Comparison of ENCODE assay signal across 1 cellular context in genomic region chr4:158811704-158812103, GRCh38.
TF ChIP-seq lines count a peak whose summit lies in the region.

No MANE protein-coding gene starts in this region.

TF ChIP-seq in HepG2, 621 proteins besides CTCF, POLR2A, EP300 and RAD21 (continued from another document and continues in another):
- 0 out of 2 replicates have a peak, but pooled peaks have one; percentile 30 for TF ChIP-seq ARID5B (CRISPR knock-in tag; IDR thresholded peaks at IDR 0.05)
- peak; percentile 67 for TF ChIP-seq ZBTB33 (CRISPR knock-in tag; IDR thresholded peaks at IDR 0.05)
- TF ChIP-seq THAP11 (CRISPR knock-in tag; IDR thresholded peaks at IDR 0.05), result no peak
- TF ChIP-seq ZBTB38 (CRISPR knock-in tag; IDR thresholded peaks at IDR 0.05), result peak; percentile 68; the same call in 1 of the 2 replicates
- TF ChIP-seq U2AF2 (IDR thresholded peaks at IDR 0.05; ENCODE audit: low read depth, low read length), result no peak
- TF ChIP-seq GABPB1 (CRISPR knock-in tag; IDR thresholded peaks at IDR 0.05), result no peak
- TF ChIP-seq ZNF569 (CRISPR knock-in tag; IDR thresholded peaks at IDR 0.05; ENCODE audit: borderline replicate concordance), result no peak
- no peak for TF ChIP-seq GABPA (IDR thresholded peaks at IDR 0.05; ENCODE audit: low read depth, low read length)
- peak; percentile 31; the same call in 1 of the 2 replicates for TF ChIP-seq GABPA (CRISPR knock-in tag; IDR thresholded peaks at IDR 0.05; ENCODE audit: low read depth)
- TF ChIP-seq ZZZ3 (CRISPR knock-in tag; IDR thresholded peaks at IDR 0.05; ENCODE audit: borderline replicate concordance), result no peak
- TF ChIP-seq TCF12 (IDR thresholded peaks at IDR 0.05), result no peak
- TF ChIP-seq TCF12 (CRISPR knock-in tag; IDR thresholded peaks at IDR 0.05), result no peak
- 0 out of 2 replicates have a peak, but pooled peaks have one; percentile 33 for TF ChIP-seq ZBTB4 (CRISPR knock-in tag; IDR thresholded peaks at IDR 0.05; ENCODE audit: borderline replicate concordance)
- no peak for TF ChIP-seq PRDM4 (CRISPR knock-in tag; IDR thresholded peaks at IDR 0.05; ENCODE audit: borderline replicate concordance)
- 0 out of 2 replicates have a peak, but pooled peaks have one; percentile 21 for TF ChIP-seq ELF1 (CRISPR knock-in tag; IDR thresholded peaks at IDR 0.05)
- no peak for TF ChIP-seq ZFX (CRISPR knock-in tag; IDR thresholded peaks at IDR 0.05; ENCODE audit: low read depth)
- TF ChIP-seq PAXIP1 (CRISPR knock-in tag; conservative IDR thresholded peaks at IDR 0.05), result no peak
- TF ChIP-seq CCDC6 (CRISPR knock-in tag; IDR thresholded peaks at IDR 0.05), result no peak
- no peak for TF ChIP-seq ZHX2 (IDR thresholded peaks at IDR 0.05; ENCODE audit: low read depth)
- TF ChIP-seq ZHX2 (CRISPR knock-in tag; IDR thresholded peaks at IDR 0.05; ENCODE audit: borderline replicate concordance), result no peak
- no peak for TF ChIP-seq ZBTB8A (CRISPR knock-in tag; IDR thresholded peaks at IDR 0.05; ENCODE audit: borderline replicate concordance, low read depth)
- no peak for TF ChIP-seq RARG (CRISPR knock-in tag; IDR thresholded peaks at IDR 0.05; ENCODE audit: low read depth)
- TF ChIP-seq GATAD2A (CRISPR knock-in tag; IDR thresholded peaks at IDR 0.05), result 0 out of 2 replicates have a peak, but pooled peaks have one; percentile 53
- no peak for TF ChIP-seq ZNF281 (CRISPR knock-in tag; IDR thresholded peaks at IDR 0.05; ENCODE audit: borderline replicate concordance)
